Comparison of ENCODE assay signal across 9 cellular contexts in genomic region chr2:181586569-181587076, GRCh38.
DNase-seq lines count a peak whose midpoint lies in the region; ATAC-seq, FAIRE-seq and TF ChIP-seq lines count a peak whose summit lies in the region.
"Had no signal": no experiment of that assay in that cellular context is flagged by ENCODE, and none has a peak within 500 bp of the region (broad histone marks: within the 10 kb centered on the region; RNA-seq: fewer than 3 reads in every experiment).

No MANE protein-coding gene starts in this region.

- H3K4me3 Mint-ChIP-seq in neural progenitor cell = no peak overlapping the region
- H3K4me3 Mint-ChIP-seq: natural killer cell treated with Interleukin-12 subunit alpha and Interleukin-12 subunit beta and Interleukin-15 and Interleukin-18, amount 100 ng/mL, for 72 hours had no signal

- TF ChIP-seq CTCF in D721Med (IDR thresholded peaks at IDR 0.05; ENCODE audit: insufficient read depth, missing control alignments) = no peak
- no peak for TF ChIP-seq CTCF in OCI-LY3 (IDR thresholded peaks at IDR 0.05; ENCODE audit: low read depth, low read length)
- TF ChIP-seq CTCF in neural progenitor cell (IDR thresholded peaks at IDR 0.05) = no peak
- TF ChIP-seq CTCF in A673 (conservative IDR thresholded peaks at IDR 0.05; ENCODE audit: low read depth, low read length) = no peak

- intact Hi-C loops in A673 (cut with micrococcal nuclease; ENCODE audit: unreplicated experiment) = no loop called here

- H4K20me1 ChIP-seq in OCI-LY3 (ENCODE audit: insufficient read depth, low read length) (no peaks in the 10 kb centered on the region), neural progenitor cell (ENCODE audit: low read depth) (no peaks in the 10 kb centered on the region)

- H3K27me3 ChIP-seq in OCI-LY3 (ENCODE audit: low read depth, low read length) (no peaks in the 10 kb centered on the region; the same call in 1 of the 2 replicates), neural progenitor cell (peaks cover 3% of the 10 kb centered on the region), A673 (replicated peaks; ENCODE audit: insufficient read depth, low read depth, low read length, poor library complexity) (no peaks in the 10 kb centered on the region)

- peak overlapping the region; percentile 66 for H3K4me3 ChIP-seq in OCI-LY3 (ENCODE audit: low read length)
- H3K4me3 ChIP-seq in neural progenitor cell = no peak overlapping the region
- H3K4me3 ChIP-seq in A673 (ENCODE audit: low read depth, low read length, poor library complexity, severe bottlenecking) = no peak overlapping the region

- peak overlapping the region; percentile 42 for H3K9ac ChIP-seq in OCI-LY3 (ENCODE audit: low read length)
- H3K9ac ChIP-seq in neural progenitor cell = no peak overlapping the region

- H3K79me2 ChIP-seq in OCI-LY3 (ENCODE audit: low read length) (no peaks in the 10 kb centered on the region), neural progenitor cell (ENCODE audit: low read depth) (no peaks in the 10 kb centered on the region)

- H3K27ac ChIP-seq in OCI-LY3 (ENCODE audit: low read length) (peak overlapping the region; percentile 89), neural progenitor cell (no peak overlapping the region), A673 (ENCODE audit: low read depth, low read length, poor library complexity, severe bottlenecking) (no peak overlapping the region)

- H3K36me3 ChIP-seq in OCI-LY3 (replicated peaks; ENCODE audit: low read depth, low read length) = no peaks in the 10 kb centered on the region
- no peaks in the 10 kb centered on the region for H3K36me3 ChIP-seq in neural progenitor cell
- H3K36me3 ChIP-seq in A673 (ENCODE audit: insufficient read depth, low read length, poor library complexity, severe bottlenecking) = no peaks in the 10 kb centered on the region

- ATAC-seq in GM19395 (IDR thresholded peaks at IDR 0.05; ENCODE audit: unreplicated experiment) (peak; percentile 96), HG03342 (IDR thresholded peaks at IDR 0.05; ENCODE audit: unreplicated experiment) (peak; percentile 97)

- H2AFZ ChIP-seq in OCI-LY3 (ENCODE audit: low read depth, low read length) (peak overlapping the region; percentile 33; the same call in 1 of the 2 replicates), neural progenitor cell (replicated peaks) (no peak overlapping the region)

- no peak overlapping the region for H3K27ac Mint-ChIP-seq in neural progenitor cell

- DNase-seq in D721Med (ENCODE audit: insufficient read length, low spot score) (no peak), neural progenitor cell (ENCODE audit: low spot score) (peak; percentile 7), A673 (ENCODE audit: low spot score) (no peak), activated T-cell treated with anti-CD3 and anti-CD28 coated beads for 4 hours (no peak), mesenteric fat pad (ENCODE audit: low spot score) (no peak)

- no peaks in the 10 kb centered on the region for H3K36me3 Mint-ChIP-seq in neural progenitor cell
- H3K36me3 Mint-ChIP-seq: natural killer cell treated with Interleukin-12 subunit alpha and Interleukin-12 subunit beta and Interleukin-15 and Interleukin-18, amount 100 ng/mL, for 72 hours had no signal

- H3K4me2 ChIP-seq in OCI-LY3 (ENCODE audit: low read length) (peak overlapping the region; percentile 77), neural progenitor cell (no peak overlapping the region)

- BruUV-seq in A673 (replicated peaks; lab: Mats Ljungman, UMichigan) = no TSS peak

- H3K9me3 Mint-ChIP-seq in neural progenitor cell = no peaks in the 10 kb centered on the region
- H3K9me3 Mint-ChIP-seq: natural killer cell treated with Interleukin-12 subunit alpha and Interleukin-12 subunit beta and Interleukin-15 and Interleukin-18, amount 100 ng/mL, for 72 hours had no signal

- no peaks in the 10 kb centered on the region for H3F3A ChIP-seq in neural progenitor cell (ENCODE audit: low read depth)

- no peaks in the 10 kb centered on the region for H3K27me3 Mint-ChIP-seq in neural progenitor cell (ENCODE audit: insufficient read depth, low read depth)

- H3K4me1 ChIP-seq in OCI-LY3 (ENCODE audit: low read length) = peaks cover 22% of the 10 kb centered on the region
- no peaks in the 10 kb centered on the region for H3K4me1 ChIP-seq in neural progenitor cell
- no peaks in the 10 kb centered on the region for H3K4me1 ChIP-seq in A673 (ENCODE audit: insufficient read depth, low read length, poor library complexity, severe bottlenecking)

- peak; percentile 6 for FAIRE-seq in D721Med (lab: Jason Lieb, UNC)

- CTCF ChIA-PET in A673 (lab: Charles Lee) = no interaction called here

- POLR2A ChIA-PET in A673 (lab: Charles Lee; ENCODE audit: low non-redundant PET) = no interaction called here

- H3K4me1 Mint-ChIP-seq in neural progenitor cell = peaks cover 17% of the 10 kb centered on the region

- H3K9me3 ChIP-seq in OCI-LY3 (ENCODE audit: insufficient read depth, low read length) (no peaks in the 10 kb centered on the region), neural progenitor cell (ENCODE audit: low read depth) (no peaks in the 10 kb centered on the region), A673 (ENCODE audit: low read depth, low read length, poor library complexity, severe bottlenecking) (no peaks in the 10 kb centered on the region)
